Comparison of ENCODE assay signal across 1 cellular context in the genomic region with DNA sequence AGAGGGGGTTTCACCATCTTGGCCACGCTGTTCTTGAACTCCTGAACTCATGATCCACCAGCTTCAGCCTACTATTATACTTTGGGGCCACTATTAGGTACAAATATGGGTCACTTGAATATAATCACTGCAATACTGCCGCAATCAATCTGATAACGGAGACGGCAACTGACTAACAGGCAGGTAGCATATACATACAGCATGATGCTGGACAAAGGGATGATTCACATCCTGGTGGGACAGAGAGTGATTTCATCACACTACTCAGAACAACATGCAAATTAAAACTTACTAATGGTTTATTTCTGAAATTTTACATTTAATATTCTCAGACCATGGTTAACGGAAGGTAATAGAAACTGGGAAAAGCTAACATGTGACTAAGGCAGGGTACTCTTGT.
TF ChIP-seq lines count a peak whose summit lies in the region.

No MANE protein-coding gene starts in this region.

TF ChIP-seq in endothelial cell of umbilical vein, 7 proteins besides CTCF, POLR2A, EP300 and RAD21 (continued from another document):
- TF ChIP-seq, protein P1, sequence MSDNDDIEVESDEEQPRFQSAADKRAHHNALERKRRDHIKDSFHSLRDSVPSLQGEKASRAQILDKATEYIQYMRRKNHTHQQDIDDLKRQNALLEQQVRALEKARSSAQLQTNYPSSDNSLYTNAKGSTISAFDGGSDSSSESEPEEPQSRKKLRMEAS (IDR thresholded peaks at IDR 0.05; ENCODE audit: insufficient read depth, insufficient read length): no peak
- no peak for TF ChIP-seq EZH2 (IDR thresholded peaks at IDR 0.05; ENCODE audit: borderline replicate concordance, low read depth, low read length, severe bottlenecking)
- no peak for TF ChIP-seq MYC (IDR thresholded peaks at IDR 0.05; ENCODE audit: low read depth, low read length)
- TF ChIP-seq POLR2AphosphoS5 (IDR thresholded peaks at IDR 0.05; ENCODE audit: insufficient read depth, low read depth, low read length): peak; percentile 43
- TF ChIP-seq GATA2 (IDR thresholded peaks at IDR 0.05; ENCODE audit: insufficient read depth, insufficient read length, low read depth, low read length): peak; percentile 82
